ENCODE assay signal across 1 cellular context in genomic region chr17:49388692-49389513, GRCh38.
TF ChIP-seq lines count a peak whose summit lies in the region.

No MANE protein-coding gene starts in this region.

TF ChIP-seq in GM12878, 131 proteins besides CTCF, POLR2A, EP300 and RAD21:
- TF ChIP-seq SMC3 (IDR thresholded peaks at IDR 0.05; ENCODE audit: borderline replicate concordance, low read length): no peak
- TF ChIP-seq ZNF274 (IDR thresholded peaks at IDR 0.05; ENCODE audit: insufficient read depth, insufficient read length): no peak
- TF ChIP-seq RFX5 (IDR thresholded peaks at IDR 0.05; ENCODE audit: low read depth, low read length): no peak
